In the genomic region with DNA sequence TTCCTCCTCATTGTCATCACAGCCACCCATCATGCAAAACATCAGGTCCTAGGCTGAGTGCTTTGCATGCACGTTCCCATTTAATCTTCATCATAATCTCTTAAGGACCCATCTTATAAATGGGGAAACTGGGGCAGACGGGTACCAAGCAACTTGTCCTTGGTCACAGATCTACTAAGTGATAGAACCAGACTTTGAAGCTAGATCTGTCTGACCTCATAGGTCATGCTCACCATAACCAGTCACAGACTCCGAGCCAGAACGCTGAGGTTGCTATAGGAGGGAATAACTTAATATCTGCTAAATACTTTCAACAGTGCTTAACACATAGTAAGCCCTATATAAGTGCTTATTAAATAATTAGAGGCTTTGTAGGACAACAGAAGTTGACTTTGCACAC, we compare ENCODE assay signal across 1 cellular context.
TF ChIP-seq lines count a peak whose summit lies in the region.

No MANE protein-coding gene starts in this region.

TF ChIP-seq in H1, 55 proteins besides CTCF, POLR2A, EP300 and RAD21 (continued from another document):
- TF ChIP-seq, protein P1, sequence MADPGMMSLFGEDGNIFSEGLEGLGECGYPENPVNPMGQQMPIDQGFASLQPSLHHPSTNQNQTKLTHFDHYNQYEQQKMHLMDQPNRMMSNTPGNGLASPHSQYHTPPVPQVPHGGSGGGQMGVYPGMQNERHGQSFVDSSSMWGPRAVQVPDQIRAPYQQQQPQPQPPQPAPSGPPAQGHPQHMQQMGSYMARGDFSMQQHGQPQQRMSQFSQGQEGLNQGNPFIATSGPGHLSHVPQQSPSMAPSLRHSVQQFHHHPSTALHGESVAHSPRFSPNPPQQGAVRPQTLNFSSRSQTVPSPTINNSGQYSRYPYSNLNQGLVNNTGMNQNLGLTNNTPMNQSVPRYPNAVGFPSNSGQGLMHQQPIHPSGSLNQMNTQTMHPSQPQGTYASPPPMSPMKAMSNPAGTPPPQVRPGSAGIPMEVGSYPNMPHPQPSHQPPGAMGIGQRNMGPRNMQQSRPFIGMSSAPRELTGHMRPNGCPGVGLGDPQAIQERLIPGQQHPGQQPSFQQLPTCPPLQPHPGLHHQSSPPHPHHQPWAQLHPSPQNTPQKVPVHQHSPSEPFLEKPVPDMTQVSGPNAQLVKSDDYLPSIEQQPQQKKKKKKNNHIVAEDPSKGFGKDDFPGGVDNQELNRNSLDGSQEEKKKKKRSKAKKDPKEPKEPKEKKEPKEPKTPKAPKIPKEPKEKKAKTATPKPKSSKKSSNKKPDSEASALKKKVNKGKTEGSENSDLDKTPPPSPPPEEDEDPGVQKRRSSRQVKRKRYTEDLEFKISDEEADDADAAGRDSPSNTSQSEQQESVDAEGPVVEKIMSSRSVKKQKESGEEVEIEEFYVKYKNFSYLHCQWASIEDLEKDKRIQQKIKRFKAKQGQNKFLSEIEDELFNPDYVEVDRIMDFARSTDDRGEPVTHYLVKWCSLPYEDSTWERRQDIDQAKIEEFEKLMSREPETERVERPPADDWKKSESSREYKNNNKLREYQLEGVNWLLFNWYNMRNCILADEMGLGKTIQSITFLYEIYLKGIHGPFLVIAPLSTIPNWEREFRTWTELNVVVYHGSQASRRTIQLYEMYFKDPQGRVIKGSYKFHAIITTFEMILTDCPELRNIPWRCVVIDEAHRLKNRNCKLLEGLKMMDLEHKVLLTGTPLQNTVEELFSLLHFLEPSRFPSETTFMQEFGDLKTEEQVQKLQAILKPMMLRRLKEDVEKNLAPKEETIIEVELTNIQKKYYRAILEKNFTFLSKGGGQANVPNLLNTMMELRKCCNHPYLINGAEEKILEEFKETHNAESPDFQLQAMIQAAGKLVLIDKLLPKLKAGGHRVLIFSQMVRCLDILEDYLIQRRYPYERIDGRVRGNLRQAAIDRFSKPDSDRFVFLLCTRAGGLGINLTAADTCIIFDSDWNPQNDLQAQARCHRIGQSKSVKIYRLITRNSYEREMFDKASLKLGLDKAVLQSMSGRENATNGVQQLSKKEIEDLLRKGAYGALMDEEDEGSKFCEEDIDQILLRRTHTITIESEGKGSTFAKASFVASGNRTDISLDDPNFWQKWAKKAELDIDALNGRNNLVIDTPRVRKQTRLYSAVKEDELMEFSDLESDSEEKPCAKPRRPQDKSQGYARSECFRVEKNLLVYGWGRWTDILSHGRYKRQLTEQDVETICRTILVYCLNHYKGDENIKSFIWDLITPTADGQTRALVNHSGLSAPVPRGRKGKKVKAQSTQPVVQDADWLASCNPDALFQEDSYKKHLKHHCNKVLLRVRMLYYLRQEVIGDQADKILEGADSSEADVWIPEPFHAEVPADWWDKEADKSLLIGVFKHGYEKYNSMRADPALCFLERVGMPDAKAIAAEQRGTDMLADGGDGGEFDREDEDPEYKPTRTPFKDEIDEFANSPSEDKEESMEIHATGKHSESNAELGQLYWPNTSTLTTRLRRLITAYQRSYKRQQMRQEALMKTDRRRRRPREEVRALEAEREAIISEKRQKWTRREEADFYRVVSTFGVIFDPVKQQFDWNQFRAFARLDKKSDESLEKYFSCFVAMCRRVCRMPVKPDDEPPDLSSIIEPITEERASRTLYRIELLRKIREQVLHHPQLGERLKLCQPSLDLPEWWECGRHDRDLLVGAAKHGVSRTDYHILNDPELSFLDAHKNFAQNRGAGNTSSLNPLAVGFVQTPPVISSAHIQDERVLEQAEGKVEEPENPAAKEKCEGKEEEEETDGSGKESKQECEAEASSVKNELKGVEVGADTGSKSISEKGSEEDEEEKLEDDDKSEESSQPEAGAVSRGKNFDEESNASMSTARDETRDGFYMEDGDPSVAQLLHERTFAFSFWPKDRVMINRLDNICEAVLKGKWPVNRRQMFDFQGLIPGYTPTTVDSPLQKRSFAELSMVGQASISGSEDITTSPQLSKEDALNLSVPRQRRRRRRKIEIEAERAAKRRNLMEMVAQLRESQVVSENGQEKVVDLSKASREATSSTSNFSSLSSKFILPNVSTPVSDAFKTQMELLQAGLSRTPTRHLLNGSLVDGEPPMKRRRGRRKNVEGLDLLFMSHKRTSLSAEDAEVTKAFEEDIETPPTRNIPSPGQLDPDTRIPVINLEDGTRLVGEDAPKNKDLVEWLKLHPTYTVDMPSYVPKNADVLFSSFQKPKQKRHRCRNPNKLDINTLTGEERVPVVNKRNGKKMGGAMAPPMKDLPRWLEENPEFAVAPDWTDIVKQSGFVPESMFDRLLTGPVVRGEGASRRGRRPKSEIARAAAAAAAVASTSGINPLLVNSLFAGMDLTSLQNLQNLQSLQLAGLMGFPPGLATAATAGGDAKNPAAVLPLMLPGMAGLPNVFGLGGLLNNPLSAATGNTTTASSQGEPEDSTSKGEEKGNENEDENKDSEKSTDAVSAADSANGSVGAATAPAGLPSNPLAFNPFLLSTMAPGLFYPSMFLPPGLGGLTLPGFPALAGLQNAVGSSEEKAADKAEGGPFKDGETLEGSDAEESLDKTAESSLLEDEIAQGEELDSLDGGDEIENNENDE (IDR thresholded peaks at IDR 0.05; ENCODE audit: insufficient replicate concordance, low read length): no peak
- no peak for TF ChIP-seq SIX5 (IDR thresholded peaks at IDR 0.05; ENCODE audit: low read depth, low read length)
- TF ChIP-seq, protein P2, sequence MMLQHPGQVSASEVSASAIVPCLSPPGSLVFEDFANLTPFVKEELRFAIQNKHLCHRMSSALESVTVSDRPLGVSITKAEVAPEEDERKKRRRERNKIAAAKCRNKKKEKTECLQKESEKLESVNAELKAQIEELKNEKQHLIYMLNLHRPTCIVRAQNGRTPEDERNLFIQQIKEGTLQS (IDR thresholded peaks at IDR 0.05; ENCODE audit: insufficient read depth, low read depth, low read length): no peak
- TF ChIP-seq SP1 (IDR thresholded peaks at IDR 0.05; ENCODE audit: low read depth, low read length): no peak
- TF ChIP-seq CTBP2 (IDR thresholded peaks at IDR 0.05; ENCODE audit: borderline replicate concordance, insufficient read depth, insufficient read length, low read length): no peak
- TF ChIP-seq EGR1 (IDR thresholded peaks at IDR 0.05; ENCODE audit: borderline replicate concordance, low read depth, low read length): no peak
- TF ChIP-seq, protein P3, sequence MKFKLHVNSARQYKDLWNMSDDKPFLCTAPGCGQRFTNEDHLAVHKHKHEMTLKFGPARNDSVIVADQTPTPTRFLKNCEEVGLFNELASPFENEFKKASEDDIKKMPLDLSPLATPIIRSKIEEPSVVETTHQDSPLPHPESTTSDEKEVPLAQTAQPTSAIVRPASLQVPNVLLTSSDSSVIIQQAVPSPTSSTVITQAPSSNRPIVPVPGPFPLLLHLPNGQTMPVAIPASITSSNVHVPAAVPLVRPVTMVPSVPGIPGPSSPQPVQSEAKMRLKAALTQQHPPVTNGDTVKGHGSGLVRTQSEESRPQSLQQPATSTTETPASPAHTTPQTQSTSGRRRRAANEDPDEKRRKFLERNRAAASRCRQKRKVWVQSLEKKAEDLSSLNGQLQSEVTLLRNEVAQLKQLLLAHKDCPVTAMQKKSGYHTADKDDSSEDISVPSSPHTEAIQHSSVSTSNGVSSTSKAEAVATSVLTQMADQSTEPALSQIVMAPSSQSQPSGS (IDR thresholded peaks at IDR 0.05; ENCODE audit: low read length): no peak
- no peak for TF ChIP-seq TCF12 (IDR thresholded peaks at IDR 0.05; ENCODE audit: low read depth, low read length)
- no peak for TF ChIP-seq ZNF274 (IDR thresholded peaks at IDR 0.05; ENCODE audit: borderline replicate concordance, extremely low read depth, low read length)
- TF ChIP-seq SIRT6 (IDR thresholded peaks at IDR 0.05; ENCODE audit: low read length): no peak
- no peak for TF ChIP-seq YY1 (IDR thresholded peaks at IDR 0.05; ENCODE audit: low read depth, low read length)
- no peak for TF ChIP-seq FOSL1 (IDR thresholded peaks at IDR 0.05; ENCODE audit: insufficient read depth, low read depth, low read length)
- TF ChIP-seq, protein P4, sequence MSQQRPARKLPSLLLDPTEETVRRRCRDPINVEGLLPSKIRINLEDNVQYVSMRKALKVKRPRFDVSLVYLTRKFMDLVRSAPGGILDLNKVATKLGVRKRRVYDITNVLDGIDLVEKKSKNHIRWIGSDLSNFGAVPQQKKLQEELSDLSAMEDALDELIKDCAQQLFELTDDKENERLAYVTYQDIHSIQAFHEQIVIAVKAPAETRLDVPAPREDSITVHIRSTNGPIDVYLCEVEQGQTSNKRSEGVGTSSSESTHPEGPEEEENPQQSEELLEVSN (IDR thresholded peaks at IDR 0.05): no peak
- TF ChIP-seq SP4 (IDR thresholded peaks at IDR 0.05; ENCODE audit: low read length): no peak
- TF ChIP-seq RNF2 (IDR thresholded peaks at IDR 0.05; ENCODE audit: borderline replicate concordance, low read depth, low read length, missing control alignments, poor library complexity, severe bottlenecking): no peak
- TF ChIP-seq NRF1 (IDR thresholded peaks at IDR 0.05; ENCODE audit: low read depth, low read length): no peak
- TF ChIP-seq JUND (IDR thresholded peaks at IDR 0.05; ENCODE audit: low read length): no peak
- TF ChIP-seq TBP (IDR thresholded peaks at IDR 0.05; ENCODE audit: low read depth, low read length): no peak
